14 cellular contexts compared by ENCODE assay signal in genomic region chr1:2544093-2544874, GRCh38. TPM values are rescaled to one million over a fixed set of nuclear protein-coding genes. Genes with fewer than 3 reads are reported as not detected.
A peak's percentile ranks its signal among the peaks of the same experiment; 100 is the strongest.
DNase-seq lines count a peak whose midpoint lies in the region; ATAC-seq and TF ChIP-seq lines count a peak whose summit lies in the region.
"Had no signal": no experiment of that assay in that cellular context is flagged by ENCODE, and none has a peak within 500 bp of the region (broad histone marks: within the 10 kb centered on the region; RNA-seq: fewer than 3 reads in every experiment).

No MANE protein-coding gene starts in this region.

- no peaks in the 10 kb centered on the region for H3K36me3 ChIP-seq in cardiac muscle cell
- H3K36me3 ChIP-seq: esophagus muscularis mucosa, thoracic aorta had no signal

- peaks cover 11% of the 10 kb centered on the region for H3K27me3 ChIP-seq in cardiac muscle cell

- peak overlapping the region; percentile 43 for H3K27ac Mint-ChIP-seq in type B pancreatic cell

- intact Hi-C loops in Right ventricle myocardium superior (cut with DNase I): no loop called here

- H3K9me3 ChIP-seq in cardiac muscle cell (ENCODE audit: low read depth): no peaks in the 10 kb centered on the region
- H3K9me3 ChIP-seq: esophagus muscularis mucosa, thoracic aorta had no signal

- peaks cover 7% of the 10 kb centered on the region for H3K4me1 Mint-ChIP-seq in type B pancreatic cell (ENCODE audit: unreplicated experiment)

- no peaks in the 10 kb centered on the region for H3K9me3 Mint-ChIP-seq in type B pancreatic cell

- H3K36me3 Mint-ChIP-seq in type B pancreatic cell: no peaks in the 10 kb centered on the region

- DNase-seq in cardiac muscle cell (ENCODE audit: low read depth in 1 of 2, low spot score in 1 of 2) (no peak), Right ventricle myocardium superior (no peak), fibroblast of villous mesenchyme (ENCODE audit: low read depth) (peak; percentile 47), type B pancreatic cell (ENCODE audit: extremely low spot score, unreplicated experiment) (no peak), NCI-H2196 treated with DMSO at 0.1 percent for 48 hours (lab: John Stamatoyannopoulos, UW; ENCODE audit: unreplicated experiment) (no peak), NCI-H146 (lab: John Stamatoyannopoulos, UW) (no peak)
- DNase-seq: ACHN; GDM1; MM.1S; stimulated activated CD4-positive, alpha-beta T cell treated with anti-CD3 and anti-CD28 coated beads, Interleukin-4, amount 100 ng/mL, for 4 hours had no signal

- peaks cover 35% of the 10 kb centered on the region for H3K4me1 ChIP-seq in cardiac muscle cell (ENCODE audit: low read depth)

- no peak for TF ChIP-seq CTCF in cardiac muscle cell (IDR thresholded peaks at IDR 0.05; ENCODE audit: low read depth, low read length)
- TF ChIP-seq CTCF in fibroblast of villous mesenchyme (IDR thresholded peaks at IDR 0.05; ENCODE audit: insufficient read depth, low read depth, low read length): no peak
- no peak for TF ChIP-seq CTCF in type B pancreatic cell (conservative IDR thresholded peaks at IDR 0.05)

- peak overlapping the region; percentile 22 for H3K4me3 Mint-ChIP-seq in type B pancreatic cell

- no peaks in the 10 kb centered on the region for H3K27me3 Mint-ChIP-seq in type B pancreatic cell

- ATAC-seq in Right ventricle myocardium superior (ENCODE audit: poor library complexity): no peak

- no peak overlapping the region for H3K4me3 ChIP-seq in cardiac muscle cell
- no peak overlapping the region for H3K4me3 ChIP-seq in fibroblast of villous mesenchyme (ENCODE audit: low read depth, low read length)
- H3K4me3 ChIP-seq: esophagus muscularis mucosa, thoracic aorta had no signal

- H3K27ac ChIP-seq in cardiac muscle cell: peak overlapping the region; percentile 91
- H3K27ac ChIP-seq: thoracic aorta had no signal

RNA-seq across cellular contexts. Expression of gene TNFRSF14, which starts 11.9 kb away (rescaled TPM):
- total RNA-seq in cardiac muscle cell: 0.14 and 0.24 TPM in 2 replicates
- 0.75 TPM in 1 of 2 replicates, not detected in the other for polyA plus RNA-seq in cardiac muscle cell
- total RNA-seq in Right ventricle myocardium superior: 16.0 TPM
- total RNA-seq in fibroblast of villous mesenchyme: 17.7 and 24.5 TPM in 2 replicates
- total RNA-seq in type B pancreatic cell (ENCODE audit: low replicate concordance): 4.2 and 8.5 TPM in 2 replicates

RNA-seq across cellular contexts. Expression of gene HES5, which starts 14.2 kb away (rescaled TPM):
- total RNA-seq in cardiac muscle cell (not detected in 2 replicates), Right ventricle myocardium superior (1.6 TPM), fibroblast of villous mesenchyme (under 0.01 TPM in 1 of 2 replicates, not detected in the other), type B pancreatic cell (ENCODE audit: low replicate concordance) (4.5 and 5.1 TPM in 2 replicates)
- not detected in 2 replicates for polyA plus RNA-seq in cardiac muscle cell
- total RNA-seq: H4; T-helper 1 cell treated with Interleukin-12 subunit alpha and Interleukin-12 subunit beta and Interleukin-4 antibody, amounts not matched to agents 30 ng/mL and 1 ng/mL, for 36 hours had no signal

RNA-seq across cellular contexts. Expression of gene PANK4, which starts 17.9 kb away (rescaled TPM):
- 62.7 and 63.2 TPM in 2 replicates for total RNA-seq in cardiac muscle cell
- polyA plus RNA-seq in cardiac muscle cell: 44.5 and 72.6 TPM in 2 replicates
- 45.5 TPM for total RNA-seq in Right ventricle myocardium superior
- total RNA-seq in fibroblast of villous mesenchyme: 23.8 and 27.6 TPM in 2 replicates
- 36.4 and 49.1 TPM in 2 replicates for total RNA-seq in type B pancreatic cell (ENCODE audit: low replicate concordance)

RNA-seq across cellular contexts. Expression of gene PRXL2B, which starts 42.3 kb away (rescaled TPM):
- total RNA-seq in cardiac muscle cell (53.0 and 55.8 TPM in 2 replicates), Right ventricle myocardium superior (9.8 TPM), fibroblast of villous mesenchyme (13.2 and 15.1 TPM in 2 replicates), type B pancreatic cell (ENCODE audit: low replicate concordance) (33.7 and 40.3 TPM in 2 replicates)
- polyA plus RNA-seq in cardiac muscle cell: 59.5 and 59.7 TPM in 2 replicates
